ENCODE assay signal across 15 cellular contexts in genomic region chr4:153131478-153132069, GRCh38.
A peak's percentile ranks its signal among the peaks of the same experiment; 100 is the strongest.
DNase-seq lines count a peak whose midpoint lies in the region; ATAC-seq and TF ChIP-seq lines count a peak whose summit lies in the region.
"Had no signal": no experiment of that assay in that cellular context is flagged by ENCODE, and none has a peak within 500 bp of the region (broad histone marks: within the 10 kb centered on the region; RNA-seq: fewer than 3 reads in every experiment).

No MANE protein-coding gene starts in this region.

- H3K4me3 Mint-ChIP-seq in WTC11: no peak overlapping the region
- H3K4me3 Mint-ChIP-seq: activated B cell treated with CpG ODN at 0.5 μM for 24 hours had no signal

- H3K27ac ChIP-seq in A673 (ENCODE audit: low read depth, low read length, poor library complexity, severe bottlenecking) (no peak overlapping the region), GM23248 (no peak overlapping the region), transverse colon (no peak overlapping the region), prostate gland (no peak overlapping the region)
- H3K27ac ChIP-seq: cardiac muscle cell, gastrocnemius medialis, testis had no signal

- H3K36me3 Mint-ChIP-seq in WTC11: peaks cover 5% of the 10 kb centered on the region; the same call in 1 of the 2 replicates

- peaks cover 14% of the 10 kb centered on the region for H3K4me1 Mint-ChIP-seq in WTC11

- intact Hi-C loops in A673 (cut with micrococcal nuclease; ENCODE audit: unreplicated experiment) (no loop called here), transverse colon (cut with DNase I; ENCODE audit: low total_unique reads) (no loop called here), prostate gland (cut with DNase I) (no loop called here)

- H3K27ac Mint-ChIP-seq in WTC11: no peak overlapping the region
- H3K27ac Mint-ChIP-seq: activated B cell treated with CpG ODN at 0.5 μM for 24 hours; activated T-helper 2 cell treated with anti-CD3 and anti-CD28 coated beads, Interferon-gamma antibody, Interleukin-2, Interleukin-4, amounts not matched to agents 10 μg/mL and 5 μg/mL and 100 μg/mL, durations not matched to agents 14 hours and 24 hours and 36 hours had no signal

- TF ChIP-seq CTCF in A673 (conservative IDR thresholded peaks at IDR 0.05; ENCODE audit: low read depth, low read length): peak; percentile 43; the same call in 1 of the 2 replicates
- no peak for TF ChIP-seq CTCF in WTC11 (IDR thresholded peaks at IDR 0.05)
- TF ChIP-seq CTCF in transverse colon (IDR thresholded peaks at IDR 0.05): no peak
- no peak for TF ChIP-seq CTCF in prostate gland (IDR thresholded peaks at IDR 0.05)

- H3K27me3 ChIP-seq in A673 (replicated peaks; ENCODE audit: insufficient read depth, low read depth, low read length, poor library complexity) (no peaks in the 10 kb centered on the region), GM23248 (replicated peaks; ENCODE audit: insufficient read depth) (no peaks in the 10 kb centered on the region), transverse colon (no peaks in the 10 kb centered on the region), prostate gland (replicated peaks; ENCODE audit: insufficient read depth) (no peaks in the 10 kb centered on the region)
- H3K27me3 ChIP-seq: cardiac muscle cell, gastrocnemius medialis, testis had no signal

- CTCF ChIA-PET in A673 (lab: Charles Lee): interaction anchor here (0.8 kb wide), 1 partner anchor 46 kb away, joined by 3 read pairs; no protein-coding TSS in a partner anchor
- CTCF ChIA-PET in WTC11 (lab: Charles Lee): interaction anchor here (0.6 to 1.5 kb wide), 4 partner anchors 48 to 425 kb away, joined by 3 to 5 read pairs (median 4); no protein-coding TSS in a partner anchor

- ATAC-seq in WTC11 (peak; percentile 38), HG03045 (IDR thresholded peaks at IDR 0.05; ENCODE audit: unreplicated experiment) (no peak), GM21737 (IDR thresholded peaks at IDR 0.05; ENCODE audit: unreplicated experiment) (no peak)
- ATAC-seq: gastrocnemius medialis, HepG2 had no signal

- H3K4me2 ChIP-seq in GM23248 (ENCODE audit: unreplicated experiment): no peak overlapping the region

- no peaks in the 10 kb centered on the region for H3K9me2 ChIP-seq in GM23248 (ENCODE audit: insufficient read depth)

- H3K9me3 Mint-ChIP-seq in WTC11: peaks cover 6% of the 10 kb centered on the region
- H3K9me3 Mint-ChIP-seq: activated B cell treated with CpG ODN at 0.5 μM for 24 hours had no signal

- BruUV-seq in A673 (replicated peaks; lab: Mats Ljungman, UMichigan): no TSS peak

- peaks cover 15% of the 10 kb centered on the region for H3F3A ChIP-seq in GM23248 (ENCODE audit: insufficient read depth)

- no peak overlapping the region for H3K4me3 ChIP-seq in A673 (ENCODE audit: low read depth, low read length, poor library complexity, severe bottlenecking)
- H3K4me3 ChIP-seq in GM23248: no peak overlapping the region
- H3K4me3 ChIP-seq in transverse colon: no peak overlapping the region
- H3K4me3 ChIP-seq in prostate gland: no peak overlapping the region
- H3K4me3 ChIP-seq: cardiac muscle cell, gastrocnemius medialis, testis had no signal

- DNase-seq in A673 (ENCODE audit: low spot score) (peak; percentile 39), GM23248 (peak; percentile 73), WTC11 (ENCODE audit: low spot score) (no peak), hippocampal formation (lab: John Stamatoyannopoulos, UW) (peak; percentile 48 to 65), transverse colon (no peak), prostate gland (ENCODE audit: low spot score) (no peak)
- DNase-seq: activated B cell treated with CpG ODN at 0.5 μM for 24 hours, gastrocnemius medialis, NCI-H2081, testis had no signal

- no peaks in the 10 kb centered on the region for H3K79me2 ChIP-seq in GM23248 (ENCODE audit: insufficient read depth)

- POLR2A ChIA-PET in A673 (lab: Charles Lee; ENCODE audit: low non-redundant PET) (no interaction called here), WTC11 (lab: Charles Lee) (interaction anchor here (0.5 kb wide), 1 partner anchor 1326 kb away, joined by 7 read pairs; no protein-coding TSS in a partner anchor)

- H3K9me3 ChIP-seq in A673 (ENCODE audit: low read depth, low read length, poor library complexity, severe bottlenecking): no peaks in the 10 kb centered on the region
- H3K9me3 ChIP-seq in GM23248 (ENCODE audit: low read depth): no peaks in the 10 kb centered on the region
- H3K9me3 ChIP-seq in transverse colon: no peaks in the 10 kb centered on the region
- no peaks in the 10 kb centered on the region for H3K9me3 ChIP-seq in prostate gland
- H3K9me3 ChIP-seq: gastrocnemius medialis, testis had no signal

- TF ChIP-seq EP300 in transverse colon (IDR thresholded peaks at IDR 0.05; ENCODE audit: low read depth): no peak

- peaks cover 2% of the 10 kb centered on the region; the same call in 1 of the 2 replicates for H3K27me3 Mint-ChIP-seq in WTC11 (ENCODE audit: low read depth)

- H3K9ac ChIP-seq in GM23248: no peak overlapping the region

- peak overlapping the region; percentile 15; the same call in 1 of the 2 replicates for H2AFZ ChIP-seq in GM23248

- in situ Hi-C loops in GM23248 (cut with MboI): no loop called here
- in situ Hi-C loops in transverse colon (cut with MboI; ENCODE audit: low pct_ligation_motif_present in 1 of 4, low pct_unique_long_range_greater_than_20kb in 1 of 4, low sequenced_read_pairs in 3 of 4): loop anchor here in 2 of 4 donors (25.0 kb wide), 2 partner anchors 181 to 456 kb away; no protein-coding TSS in a partner anchor

- WGBS in GM23248 (ENCODE audit: low coverage in 1 of 2, low lambda C conversion rate in 2 of 2, missing lambda C conversion rate in 2 of 2), 2 experiments: 9% methylated on average over 9 of the region's 9 CpGs
- 62 to 69% methylated on average over 5 to 9 of the region's 9 CpGs for WGBS in transverse colon (ENCODE audit: low coverage in 1 of 2), 2 donors
- 76% methylated on average over 9 of the region's 9 CpGs for WGBS in prostate gland

- H4K20me1 ChIP-seq in GM23248 (ENCODE audit: insufficient read depth): no peaks in the 10 kb centered on the region

- TF ChIP-seq POLR2A in transverse colon (IDR thresholded peaks at IDR 0.05) (no peak), prostate gland (IDR thresholded peaks at IDR 0.05) (no peak)

- H3K4me1 ChIP-seq in A673 (ENCODE audit: insufficient read depth, low read length, poor library complexity, severe bottlenecking) (no peaks in the 10 kb centered on the region), GM23248 (ENCODE audit: insufficient read depth) (peaks cover 1% of the 10 kb centered on the region), transverse colon (no peaks in the 10 kb centered on the region), prostate gland (replicated peaks) (no peaks in the 10 kb centered on the region)
- H3K4me1 ChIP-seq: testis had no signal

- H3K36me3 ChIP-seq in A673 (ENCODE audit: insufficient read depth, low read length, poor library complexity, severe bottlenecking): no peaks in the 10 kb centered on the region
- no peaks in the 10 kb centered on the region for H3K36me3 ChIP-seq in GM23248 (ENCODE audit: low read depth)
- H3K36me3 ChIP-seq in transverse colon: no peaks in the 10 kb centered on the region
- no peaks in the 10 kb centered on the region for H3K36me3 ChIP-seq in prostate gland
- H3K36me3 ChIP-seq: cardiac muscle cell, gastrocnemius medialis had no signal

TF ChIP-seq in WTC11, 78 proteins besides CTCF, POLR2A, EP300 and RAD21 (continues in another document):
- TF ChIP-seq NR3C1 (CRISPR knock-in tag; conservative IDR thresholded peaks at IDR 0.05; ENCODE audit: low read depth): no peak
- TF ChIP-seq, protein P1, sequence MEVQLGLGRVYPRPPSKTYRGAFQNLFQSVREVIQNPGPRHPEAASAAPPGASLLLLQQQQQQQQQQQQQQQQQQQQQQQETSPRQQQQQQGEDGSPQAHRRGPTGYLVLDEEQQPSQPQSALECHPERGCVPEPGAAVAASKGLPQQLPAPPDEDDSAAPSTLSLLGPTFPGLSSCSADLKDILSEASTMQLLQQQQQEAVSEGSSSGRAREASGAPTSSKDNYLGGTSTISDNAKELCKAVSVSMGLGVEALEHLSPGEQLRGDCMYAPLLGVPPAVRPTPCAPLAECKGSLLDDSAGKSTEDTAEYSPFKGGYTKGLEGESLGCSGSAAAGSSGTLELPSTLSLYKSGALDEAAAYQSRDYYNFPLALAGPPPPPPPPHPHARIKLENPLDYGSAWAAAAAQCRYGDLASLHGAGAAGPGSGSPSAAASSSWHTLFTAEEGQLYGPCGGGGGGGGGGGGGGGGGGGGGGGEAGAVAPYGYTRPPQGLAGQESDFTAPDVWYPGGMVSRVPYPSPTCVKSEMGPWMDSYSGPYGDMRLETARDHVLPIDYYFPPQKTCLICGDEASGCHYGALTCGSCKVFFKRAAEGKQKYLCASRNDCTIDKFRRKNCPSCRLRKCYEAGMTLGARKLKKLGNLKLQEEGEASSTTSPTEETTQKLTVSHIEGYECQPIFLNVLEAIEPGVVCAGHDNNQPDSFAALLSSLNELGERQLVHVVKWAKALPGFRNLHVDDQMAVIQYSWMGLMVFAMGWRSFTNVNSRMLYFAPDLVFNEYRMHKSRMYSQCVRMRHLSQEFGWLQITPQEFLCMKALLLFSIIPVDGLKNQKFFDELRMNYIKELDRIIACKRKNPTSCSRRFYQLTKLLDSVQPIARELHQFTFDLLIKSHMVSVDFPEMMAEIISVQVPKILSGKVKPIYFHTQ (CRISPR knock-in tag; IDR thresholded peaks at IDR 0.05): no peak
- no peak for TF ChIP-seq E2F1 (CRISPR knock-in tag; IDR thresholded peaks at IDR 0.05)

Comparison
In these comparisons a context has a peak if more than half of its experiments do, and no peak if none do; other contexts are left out.
1. DNase-seq: peak in A673 (single experiment), GM23248 (single experiment) and hippocampal formation (2 of 2); none in WTC11 (single experiment), transverse colon (single experiment) and prostate gland (single experiment).